In the genomic region with DNA sequence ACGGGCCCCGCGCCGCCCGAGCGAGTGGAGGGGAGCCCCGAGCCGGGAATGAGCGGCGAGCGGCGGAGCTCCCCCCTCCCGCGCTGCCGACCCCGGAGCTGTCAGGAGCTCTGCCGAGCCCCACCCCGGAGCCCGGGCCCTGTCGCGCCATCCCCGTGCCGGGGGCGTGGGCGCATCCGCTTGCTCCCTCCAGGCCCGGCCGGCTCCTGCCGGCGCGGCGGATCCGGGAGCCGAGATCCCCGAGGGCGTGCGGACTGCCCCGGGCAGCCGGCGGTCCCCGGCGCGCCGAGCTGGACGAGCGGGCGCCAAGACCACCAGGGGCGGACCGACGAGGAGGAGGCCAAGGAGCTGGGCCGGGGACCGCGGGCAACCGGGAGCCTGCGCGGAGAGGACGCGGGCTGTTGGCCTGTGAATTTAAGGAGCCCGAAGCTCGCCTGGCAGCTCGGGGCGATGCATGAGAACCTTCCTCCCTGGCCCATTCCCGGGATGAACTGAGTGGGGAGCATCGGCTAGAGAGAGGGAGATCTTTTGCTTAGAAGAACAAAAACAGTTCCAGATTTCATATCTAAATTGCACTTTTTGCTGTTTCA, we compare ENCODE assay signal across 9 cellular contexts. TPM values are rescaled to one million over a fixed set of nuclear protein-coding genes. Genes with fewer than 3 reads are reported as not detected.
DNase-seq lines count a peak whose midpoint lies in the region; ATAC-seq and TF ChIP-seq lines count a peak whose summit lies in the region.
"Had no signal": no experiment of that assay in that cellular context is flagged by ENCODE, and none has a peak within 500 bp of the region (broad histone marks: within the 10 kb centered on the region; RNA-seq: fewer than 3 reads in every experiment).

No MANE protein-coding gene starts in this region.

- H3K4me2 ChIP-seq in mesenchymal stem cell (ENCODE audit: low read length, poor library complexity, severe bottlenecking), result peak overlapping the region; percentile 100

- intact Hi-C loops in aorta (cut with DNase I), result loop anchor here in 1 of 2 donors (2.0 kb wide), 1 partner anchor 202 kb away; no protein-coding TSS in a partner anchor

- H2BK120ac ChIP-seq in mesenchymal stem cell (ENCODE audit: low read depth, low read length), result no peak overlapping the region

- H3K27ac ChIP-seq in C4-2B (no peak overlapping the region), HL-60 (replicated peaks) (no peak overlapping the region), coronary artery (peak overlapping the region in 1 of 2 donors; percentile 64), mesenchymal stem cell (ENCODE audit: low read length, poor library complexity, severe bottlenecking) (no peak overlapping the region), aorta (ENCODE audit: low read depth in 1 of 2, low read length in 2 of 2) (no peak overlapping the region)
- H3K27ac ChIP-seq: neutrophil had no signal

- H3K4me1 ChIP-seq in mesenchymal stem cell (ENCODE audit: control insufficient read depth, insufficient read depth, low read depth, low read length) (peaks cover 29% of the 10 kb centered on the region), aorta (ENCODE audit: control insufficient read depth in 1 of 2, insufficient read depth in 2 of 2, low read length in 2 of 2) (no peaks in the 10 kb centered on the region)

- peak overlapping the region; percentile 65 for H2BK15ac ChIP-seq in mesenchymal stem cell (ENCODE audit: low read depth, poor library complexity, severe bottlenecking)

- H3K36me3 ChIP-seq in mesenchymal stem cell (ENCODE audit: control insufficient read depth in 1 of 2, insufficient read depth in 2 of 2, low read depth in 1 of 2, low read length in 2 of 2), result peaks cover 0 to 4% of the 10 kb centered on the region in 2 experiments
- no peaks in the 10 kb centered on the region for H3K36me3 ChIP-seq in aorta (ENCODE audit: control insufficient read depth in 1 of 2, insufficient read depth in 2 of 2, low read length in 1 of 2)
- H3K36me3 ChIP-seq: neutrophil had no signal

- H3K9ac ChIP-seq in mesenchymal stem cell (ENCODE audit: low read length), result peak overlapping the region; percentile 93

- H3K9me3 ChIP-seq in mesenchymal stem cell (ENCODE audit: control insufficient read depth, low read length) (no peaks in the 10 kb centered on the region), aorta (ENCODE audit: control insufficient read depth, low read length) (no peaks in the 10 kb centered on the region)
- H3K9me3 ChIP-seq: neutrophil had no signal

- no peak overlapping the region for H3K18ac ChIP-seq in mesenchymal stem cell (ENCODE audit: low read depth in 1 of 2, low read length in 2 of 2)

- peak overlapping the region in 1 of 2 experiments; percentile 70 for H3K23ac ChIP-seq in mesenchymal stem cell (ENCODE audit: low read length in 2 of 2)

- WGBS in mesenchymal stem cell, result under 1% methylated on average over 35 of the region's 64 CpGs
- 1% methylated on average over 50 to 64 of the region's 64 CpGs for WGBS in aorta, 2 donors

- peak; percentile 36 for TF ChIP-seq CTCF in C4-2B (conservative IDR thresholded peaks at IDR 0.05)
- TF ChIP-seq CTCF in HL-60 (IDR thresholded peaks at IDR 0.05; ENCODE audit: insufficient read depth, low read length), result no peak
- no peak for TF ChIP-seq CTCF in coronary artery (IDR thresholded peaks at IDR 0.05)

- H2BK5ac ChIP-seq in mesenchymal stem cell (ENCODE audit: low read depth, low read length, poor library complexity, severe bottlenecking), result no peak overlapping the region

- DNase-seq in HL-60 (ENCODE audit: low read depth in 1 of 2, low spot score in 1 of 2), result no peak
- no peak for DNase-seq in coronary artery (ENCODE audit: low spot score)
- peak; percentile 28 for DNase-seq in mesenchymal stem cell
- DNase-seq in aorta, result peak; percentile 56 to 81
- no peak for DNase-seq in epidermal melanocyte (ENCODE audit: insufficient read length, low spot score)
- no peak for DNase-seq in NCI-H2107 treated with DMSO at 0.1 percent for 48 hours (lab: John Stamatoyannopoulos, UW; ENCODE audit: unreplicated experiment)

- H3K27me3 ChIP-seq in HL-60 (ENCODE audit: insufficient read depth, poor library complexity, severe bottlenecking), result peaks cover 74% of the 10 kb centered on the region
- peaks cover 6 to 38% of the 10 kb centered on the region in 2 experiments for H3K27me3 ChIP-seq in mesenchymal stem cell (ENCODE audit: control insufficient read depth in 1 of 2, insufficient read depth in 1 of 2, low read length in 2 of 2)
- H3K27me3 ChIP-seq in aorta (ENCODE audit: control insufficient read depth in 1 of 2, insufficient read depth in 2 of 2, low read length in 1 of 2), result no peaks in the 10 kb centered on the region

- H3K14ac ChIP-seq in mesenchymal stem cell (ENCODE audit: low read length in 2 of 2), result no peak overlapping the region

- no peak overlapping the region for H2BK12ac ChIP-seq in mesenchymal stem cell (ENCODE audit: low read length in 2 of 2)

- H2AFZ ChIP-seq in mesenchymal stem cell (ENCODE audit: low read depth, low read length), result no peak overlapping the region

- no peak overlapping the region for H2AK5ac ChIP-seq in mesenchymal stem cell (ENCODE audit: low read length, severe bottlenecking)

- H3K4ac ChIP-seq in mesenchymal stem cell (ENCODE audit: low read depth in 1 of 2, low read length in 2 of 2), result no peak overlapping the region

- H4K8ac ChIP-seq in mesenchymal stem cell (ENCODE audit: low read length), result no peak overlapping the region

- no peak overlapping the region for H4K91ac ChIP-seq in mesenchymal stem cell (ENCODE audit: low read length)

- no peaks in the 10 kb centered on the region for H3K79me1 ChIP-seq in mesenchymal stem cell (replicated peaks; ENCODE audit: low read length, poor library complexity, severe bottlenecking)

- peak; percentile 28 for ATAC-seq in GM19455 (IDR thresholded peaks at IDR 0.05; ENCODE audit: unreplicated experiment)
- ATAC-seq in aorta (ENCODE audit: low FRiP score), result peak; percentile 35

- H3K4me3 ChIP-seq in HL-60 (replicated peaks; ENCODE audit: insufficient read depth, low read length) (peak overlapping the region; percentile 28; the same call in 1 of the 2 replicates), coronary artery (peak overlapping the region; percentile 84), mesenchymal stem cell (ENCODE audit: insufficient read depth in 1 of 2, low read depth in 1 of 2, low read length in 2 of 2) (peak overlapping the region; percentile 63 to 76), aorta (ENCODE audit: low read length in 2 of 2) (peak overlapping the region; percentile 46 to 64)

RNA-seq across cellular contexts. Expression of a gene that starts 2.0 kb away (rescaled TPM):
- polyA plus RNA-seq in mesenchymal stem cell (2013, experiment 1 of 2), result not detected
- polyA plus RNA-seq in mesenchymal stem cell (2013, experiment 2 of 2), result 0.15 TPM
- 1 to 10 TPM; 4.5 to 7.1 TPM for total RNA-seq in aorta
- 1 to 10 TPM; 2.3 to 4.5 TPM for polyA plus RNA-seq in aorta

Comparison
In these comparisons a context has a peak if more than half of its experiments do, and no peak if none do; other contexts are left out.
1. DNase-seq: peak in mesenchymal stem cell (single experiment) and aorta (2 of 2); none in HL-60 (0 of 2), coronary artery (single experiment), epidermal melanocyte (single experiment) and NCI-H2107 treated with DMSO at 0.1 percent for 48 hours (single experiment).
2. H3K4me3 ChIP-seq: peak in every context shown above with its lines; median percentile 84 in coronary artery; 70 in mesenchymal stem cell; 55 in aorta; 28 in HL-60.